ENCODE assay signal across 8 cellular contexts in the genomic region with DNA sequence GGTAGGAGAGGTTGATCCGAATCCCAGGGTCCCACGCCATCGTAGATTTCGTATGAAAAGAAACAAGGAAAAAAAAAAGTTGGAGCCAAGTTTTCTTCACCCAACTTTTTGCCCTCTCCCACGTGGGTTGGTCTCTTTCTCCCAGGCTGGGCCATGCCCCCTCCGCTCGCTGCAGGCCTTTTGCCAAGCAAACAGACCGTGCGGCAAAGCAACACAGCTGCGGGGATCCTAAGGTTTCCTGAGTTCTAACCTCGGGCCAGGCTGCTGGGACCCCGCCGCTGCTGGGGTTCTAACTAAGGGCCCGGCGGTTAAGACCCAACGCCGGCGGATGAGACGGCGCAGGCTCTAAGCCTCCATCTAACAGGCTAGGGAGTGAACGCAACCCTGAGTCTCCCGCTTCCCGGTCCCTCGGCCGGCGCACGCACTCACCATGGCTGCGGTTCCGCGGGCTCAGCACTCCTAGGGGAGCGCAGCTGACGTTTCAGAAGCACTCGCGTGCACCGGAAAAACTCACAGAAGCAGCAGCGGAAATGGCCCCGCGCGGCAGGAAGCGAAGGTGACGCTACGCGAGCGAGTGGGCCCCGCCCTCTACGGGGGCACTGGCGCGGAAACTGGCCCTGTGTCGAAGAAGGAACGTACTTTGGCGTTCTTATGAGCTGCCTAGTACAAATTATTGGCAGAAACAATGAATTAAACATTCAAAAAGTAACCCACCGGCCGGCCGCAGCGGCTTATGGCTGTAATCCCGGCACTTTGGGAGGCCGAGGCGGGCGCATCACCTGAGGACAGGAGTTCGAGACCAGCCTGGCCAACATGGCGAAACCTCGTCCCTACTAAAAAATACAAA. TPM values are rescaled to one million over a fixed set of nuclear protein-coding genes. Genes with fewer than 3 reads are reported as not detected.
DNase-seq lines count a peak whose midpoint lies in the region; ATAC-seq and TF ChIP-seq lines count a peak whose summit lies in the region.

SNU13 (minus strand) TSS at position 503 of the 847 bp plus-strand sequence; CDS start at position 432, 71 bp downstream.

- H3K36me3 Mint-ChIP-seq in activated naive CD4-positive, alpha-beta T cell treated with anti-CD3 and anti-CD28 coated beads, Interleukin-2, amount 50 U/mL, for 72 hours: peaks cover 18 to 20% of the 10 kb centered on the region in 2 donors

- H3K27ac ChIP-seq in temporal lobe (ENCODE audit: low read depth, low read length): peak within 1 kb of the TSS; percentile 78

- ATAC-seq in HG02588 (IDR thresholded peaks at IDR 0.05; ENCODE audit: unreplicated experiment) (peak; percentile 73), omental fat pad (ENCODE audit: low FRiP score) (peak; percentile 91)
- peak; percentile 98 to 99 for ATAC-seq in activated naive CD4-positive, alpha-beta T cell treated with anti-CD3 and anti-CD28 coated beads, Interleukin-2, amount 50 U/mL, for 72 hours

- TF ChIP-seq CTCF in GM10266 (IDR thresholded peaks at IDR 0.05; ENCODE audit: control insufficient read depth, insufficient read depth, low read depth, missing control alignments) (no peak), omental fat pad (IDR thresholded peaks at IDR 0.05) (no peak)

- DNase-seq in GM10266 (ENCODE audit: extremely low spot score) (peak; percentile 90), NCI-H1092 treated with DMSO at 0.1 percent for 48 hours (lab: John Stamatoyannopoulos, UW) (peak; percentile 85), SKM-1 treated with dmso at 0.1 percent for 144 hours (lab: John Stamatoyannopoulos, UW; ENCODE audit: unreplicated experiment) (peak; percentile 96), glomerular endothelial cell (ENCODE audit: extremely low read depth, low read depth, low spot score) (no peak), omental fat pad (ENCODE audit: low spot score) (peak; percentile 77)
- DNase-seq in activated naive CD4-positive, alpha-beta T cell treated with anti-CD3 and anti-CD28 coated beads, Interleukin-2, amount 50 U/mL, for 72 hours (ENCODE audit: low spot score in 2 of 2): peak; percentile 90 to 93

- H3K27ac Mint-ChIP-seq in activated naive CD4-positive, alpha-beta T cell treated with anti-CD3 and anti-CD28 coated beads, Interleukin-2, amount 50 U/mL, for 72 hours: peak within 1 kb of the TSS; percentile 93 to 99

- no peaks in the 10 kb centered on the region for H3K9me3 Mint-ChIP-seq in activated naive CD4-positive, alpha-beta T cell treated with anti-CD3 and anti-CD28 coated beads, Interleukin-2, amount 50 U/mL, for 72 hours

RNA-seq across cellular contexts. Expression of gene SNU13, which starts in this region (rescaled TPM):
- total RNA-seq in activated naive CD4-positive, alpha-beta T cell treated with anti-CD3 and anti-CD28 coated beads, Interleukin-2, amount 50 U/mL, for 72 hours: 100 to 1,000 TPM; 193 to 235 TPM
- total RNA-seq in glomerular endothelial cell: 122 and 123 TPM in 2 replicates
- 100 to 1,000 TPM in 3 of 4 donors, 10 to 100 TPM in 1; 99.0 to 169 (median 126) TPM for total RNA-seq in omental fat pad
- total RNA-seq in temporal lobe: 57.8 TPM
